Comparison of ENCODE assay signal across 19 cellular contexts in the genomic region with DNA sequence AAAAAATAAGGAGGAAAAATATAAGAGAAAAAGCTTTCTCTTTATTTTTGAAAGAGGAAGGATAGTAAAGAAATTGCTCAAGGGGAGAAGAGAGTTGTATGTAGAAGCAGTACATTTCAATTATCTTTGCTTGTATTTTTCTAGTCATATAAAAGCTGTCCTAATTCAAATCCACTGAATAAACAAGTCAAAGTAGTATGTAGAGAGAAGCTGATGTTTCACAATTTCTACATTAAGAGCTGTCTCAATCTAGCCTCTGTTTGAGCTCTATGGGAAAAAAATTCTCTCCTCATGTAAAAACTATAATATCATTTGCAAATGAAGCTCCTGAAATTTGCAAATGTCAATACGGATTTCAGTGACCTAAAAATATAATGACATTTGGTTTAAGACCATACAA. TPM values are rescaled to one million over a fixed set of nuclear protein-coding genes. Genes with fewer than 3 reads are reported as not detected.
DNase-seq lines count a peak whose midpoint lies in the region; ATAC-seq and TF ChIP-seq lines count a peak whose summit lies in the region.
"Had no signal": no experiment of that assay in that cellular context is flagged by ENCODE, and none has a peak within 500 bp of the region (broad histone marks: within the 10 kb centered on the region; RNA-seq: fewer than 3 reads in every experiment).

No MANE protein-coding gene starts in this region.

- peak overlapping the region; percentile 72; the same call in 1 of the 2 replicates for H3K27ac ChIP-seq in GM23338 (ENCODE audit: low read depth)
- H3K27ac ChIP-seq in mesodermal cell (ENCODE audit: low read depth, low read length, severe bottlenecking), result peak overlapping the region; percentile 29
- no peak overlapping the region for H3K27ac ChIP-seq in testis
- H3K27ac ChIP-seq: PC-9, RWPE1 had no signal

- H3K4me1 Mint-ChIP-seq in GM23338, result peaks cover 43% of the 10 kb centered on the region
- peaks cover 59% of the 10 kb centered on the region for H3K4me1 Mint-ChIP-seq in WTC11

- no peak overlapping the region for H2AFZ ChIP-seq in GM23338
- H2AFZ ChIP-seq: PC-9 had no signal

- peak overlapping the region; percentile 50; the same call in 1 of the 2 replicates for H3K4me2 ChIP-seq in GM23338
- H3K4me2 ChIP-seq: PC-9 had no signal

- no peaks in the 10 kb centered on the region for H3K9me3 ChIP-seq in mesodermal cell (ENCODE audit: control insufficient read depth, low read length)
- H3K9me3 ChIP-seq in testis, result no peaks in the 10 kb centered on the region
- H3K9me3 ChIP-seq: HAP-1 had no signal

- H3K27me3 Mint-ChIP-seq in GM23338 (ENCODE audit: insufficient read depth, low read depth, poor library complexity), result peaks cover 2% of the 10 kb centered on the region
- H3K27me3 Mint-ChIP-seq in WTC11 (ENCODE audit: low read depth), result no peaks in the 10 kb centered on the region

- no peaks in the 10 kb centered on the region for H3K36me3 ChIP-seq in GM23338 (ENCODE audit: insufficient read depth)
- no peaks in the 10 kb centered on the region for H3K36me3 ChIP-seq in mesodermal cell (ENCODE audit: control insufficient read depth, insufficient read depth, low read length)
- H3K36me3 ChIP-seq in testis (ENCODE audit: low read depth, missing control alignments), result no peaks in the 10 kb centered on the region
- H3K36me3 ChIP-seq: HAP-1 had no signal

- H3K36me3 Mint-ChIP-seq in GM23338 (ENCODE audit: low read depth) (peaks cover 4% of the 10 kb centered on the region; the same call in 2 of the 3 replicates), WTC11 (peaks cover 7% of the 10 kb centered on the region)
- H3K36me3 Mint-ChIP-seq: CD8-positive, alpha-beta memory T cell had no signal

- POLR2A ChIA-PET in WTC11 (lab: Charles Lee), result no interaction called here

- DNase-seq in GM23338 (ENCODE audit: low spot score), result no peak
- no peak for DNase-seq in WTC11 (ENCODE audit: low spot score)
- peak; percentile 12 for DNase-seq in fibroblast of gingiva (ENCODE audit: low read depth)
- DNase-seq in testis, result no peak
- DNase-seq: C1 segment of cervical spinal cord; CD8-positive, alpha-beta memory T cell; DMS79 treated with DMSO at 0.1 percent for 48 hours; KG1; MV-4-11; NCI-H187; NCI-H226; NCI-H524; PC-9; SIG-M5 had no signal

- no peak for ATAC-seq in GM23338
- no peak for ATAC-seq in WTC11
- no peak for ATAC-seq in GM18502 (IDR thresholded peaks at IDR 0.05; ENCODE audit: poor library complexity, unreplicated experiment)
- ATAC-seq in GM18909 (IDR thresholded peaks at IDR 0.05; ENCODE audit: poor library complexity, unreplicated experiment), result no peak

- TF ChIP-seq CTCF in GM23338 (conservative IDR thresholded peaks at IDR 0.05; ENCODE audit: low read depth in 2 of 2), result no peak
- no peak for TF ChIP-seq CTCF in WTC11 (IDR thresholded peaks at IDR 0.05)
- no peak for TF ChIP-seq CTCF in testis (IDR thresholded peaks at IDR 0.05)

- no peak for TF ChIP-seq POLR2A in testis (IDR thresholded peaks at IDR 0.05)

- H3K79me2 ChIP-seq in GM23338 (replicated peaks; ENCODE audit: insufficient read depth), result peaks cover 49% of the 10 kb centered on the region

- no peak overlapping the region for H3K4me3 Mint-ChIP-seq in GM23338
- H3K4me3 Mint-ChIP-seq in WTC11, result peak overlapping the region; percentile 32
- H3K4me3 Mint-ChIP-seq: CD8-positive, alpha-beta memory T cell had no signal

- intact Hi-C loops in testis (cut with DNase I; ENCODE audit: low total_unique reads), result no loop called here

- H3K9me3 Mint-ChIP-seq in GM23338 (no peaks in the 10 kb centered on the region), WTC11 (peaks cover 9% of the 10 kb centered on the region)

- H4K20me1 ChIP-seq in GM23338 (replicated peaks; ENCODE audit: insufficient read depth), result no peaks in the 10 kb centered on the region

- H3K4me3 ChIP-seq in GM23338 (no peak overlapping the region), mesodermal cell (ENCODE audit: extremely low read depth, insufficient read depth, low read length, poor library complexity, severe bottlenecking) (no peak overlapping the region), testis (no peak overlapping the region)
- H3K4me3 ChIP-seq: HAP-1, PC-9 had no signal

- no peaks in the 10 kb centered on the region for H3K27me3 ChIP-seq in GM23338 (ENCODE audit: insufficient read depth)
- no peaks in the 10 kb centered on the region for H3K27me3 ChIP-seq in testis

- WGBS in mesodermal cell (ENCODE audit: insufficient coverage in 2 of 2), 2 experiments, result no CpG with 5 or more reads among the region's 1 CpG
- WGBS in testis, 2 donors, result 72 to 83% methylated on average over 1 of the region's 1 CpG

- no peaks in the 10 kb centered on the region for H3K9me2 ChIP-seq in GM23338 (ENCODE audit: insufficient read depth)

- H3K27ac Mint-ChIP-seq in GM23338 (peak overlapping the region; percentile 30; the same call in 1 of the 2 replicates), WTC11 (peak overlapping the region; percentile 44)
- H3K27ac Mint-ChIP-seq: CD8-positive, alpha-beta memory T cell had no signal

- H3K4me1 ChIP-seq in GM23338 (ENCODE audit: insufficient read depth) (peaks cover 20% of the 10 kb centered on the region), mesodermal cell (ENCODE audit: control insufficient read depth, insufficient read depth, low read length, poor library complexity, severe bottlenecking) (peaks cover 18% of the 10 kb centered on the region), testis (no peaks in the 10 kb centered on the region)

- H3F3A ChIP-seq in GM23338 (replicated peaks; ENCODE audit: low read depth), result no peaks in the 10 kb centered on the region

- CTCF ChIA-PET in WTC11 (lab: Charles Lee), result interaction anchor here (1.1 kb wide), 1 partner anchor 8 kb away, joined by 4 read pairs; no protein-coding TSS in a partner anchor

TF ChIP-seq in GM23338, 12 proteins besides CTCF, POLR2A, EP300 and RAD21 (continues in another document):
- TF ChIP-seq ETS1 (IDR thresholded peaks at IDR 0.05) (no peak), CREB1 (CRISPR knock-in tag; IDR thresholded peaks at IDR 0.05; ENCODE audit: low read depth) (no peak)

TF ChIP-seq in WTC11, 78 proteins besides CTCF, POLR2A, EP300 and RAD21 (continues in another document):
- no peak for TF ChIP-seq FOXK1 (CRISPR knock-in tag; IDR thresholded peaks at IDR 0.05)
- TF ChIP-seq SMAD3 (CRISPR knock-in tag; IDR thresholded peaks at IDR 0.05; ENCODE audit: borderline replicate concordance), result no peak
- TF ChIP-seq, protein P1, sequence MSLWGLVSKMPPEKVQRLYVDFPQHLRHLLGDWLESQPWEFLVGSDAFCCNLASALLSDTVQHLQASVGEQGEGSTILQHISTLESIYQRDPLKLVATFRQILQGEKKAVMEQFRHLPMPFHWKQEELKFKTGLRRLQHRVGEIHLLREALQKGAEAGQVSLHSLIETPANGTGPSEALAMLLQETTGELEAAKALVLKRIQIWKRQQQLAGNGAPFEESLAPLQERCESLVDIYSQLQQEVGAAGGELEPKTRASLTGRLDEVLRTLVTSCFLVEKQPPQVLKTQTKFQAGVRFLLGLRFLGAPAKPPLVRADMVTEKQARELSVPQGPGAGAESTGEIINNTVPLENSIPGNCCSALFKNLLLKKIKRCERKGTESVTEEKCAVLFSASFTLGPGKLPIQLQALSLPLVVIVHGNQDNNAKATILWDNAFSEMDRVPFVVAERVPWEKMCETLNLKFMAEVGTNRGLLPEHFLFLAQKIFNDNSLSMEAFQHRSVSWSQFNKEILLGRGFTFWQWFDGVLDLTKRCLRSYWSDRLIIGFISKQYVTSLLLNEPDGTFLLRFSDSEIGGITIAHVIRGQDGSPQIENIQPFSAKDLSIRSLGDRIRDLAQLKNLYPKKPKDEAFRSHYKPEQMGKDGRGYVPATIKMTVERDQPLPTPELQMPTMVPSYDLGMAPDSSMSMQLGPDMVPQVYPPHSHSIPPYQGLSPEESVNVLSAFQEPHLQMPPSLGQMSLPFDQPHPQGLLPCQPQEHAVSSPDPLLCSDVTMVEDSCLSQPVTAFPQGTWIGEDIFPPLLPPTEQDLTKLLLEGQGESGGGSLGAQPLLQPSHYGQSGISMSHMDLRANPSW (CRISPR knock-in tag; conservative IDR thresholded peaks at IDR 0.05; ENCODE audit: low read depth), result no peak
- no peak for TF ChIP-seq SMAD4 (CRISPR knock-in tag; IDR thresholded peaks at IDR 0.05)
- TF ChIP-seq NFE2L1 (CRISPR knock-in tag; IDR thresholded peaks at IDR 0.05), result no peak
- TF ChIP-seq CDX4 (CRISPR knock-in tag; IDR thresholded peaks at IDR 0.05; ENCODE audit: borderline replicate concordance), result no peak
- TF ChIP-seq, protein P2, sequence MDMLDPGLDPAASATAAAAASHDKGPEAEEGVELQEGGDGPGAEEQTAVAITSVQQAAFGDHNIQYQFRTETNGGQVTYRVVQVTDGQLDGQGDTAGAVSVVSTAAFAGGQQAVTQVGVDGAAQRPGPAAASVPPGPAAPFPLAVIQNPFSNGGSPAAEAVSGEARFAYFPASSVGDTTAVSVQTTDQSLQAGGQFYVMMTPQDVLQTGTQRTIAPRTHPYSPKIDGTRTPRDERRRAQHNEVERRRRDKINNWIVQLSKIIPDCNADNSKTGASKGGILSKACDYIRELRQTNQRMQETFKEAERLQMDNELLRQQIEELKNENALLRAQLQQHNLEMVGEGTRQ (CRISPR knock-in tag; IDR thresholded peaks at IDR 0.05), result no peak
- TF ChIP-seq NFATC4 (CRISPR knock-in tag; IDR thresholded peaks at IDR 0.05), result no peak
- TF ChIP-seq, protein P3, sequence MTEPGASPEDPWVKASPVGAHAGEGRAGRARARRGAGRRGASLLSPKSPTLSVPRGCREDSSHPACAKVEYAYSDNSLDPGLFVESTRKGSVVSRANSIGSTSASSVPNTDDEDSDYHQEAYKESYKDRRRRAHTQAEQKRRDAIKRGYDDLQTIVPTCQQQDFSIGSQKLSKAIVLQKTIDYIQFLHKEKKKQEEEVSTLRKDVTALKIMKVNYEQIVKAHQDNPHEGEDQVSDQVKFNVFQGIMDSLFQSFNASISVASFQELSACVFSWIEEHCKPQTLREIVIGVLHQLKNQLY (CRISPR knock-in tag; IDR thresholded peaks at IDR 0.05), result no peak
- TF ChIP-seq SOX15 (CRISPR knock-in tag; IDR thresholded peaks at IDR 0.05), result no peak
- no peak for TF ChIP-seq CREB1 (CRISPR knock-in tag; IDR thresholded peaks at IDR 0.05)

RNA-seq across cellular contexts. Expression of gene CHM, which starts 52.6 kb away (rescaled TPM):
- 17.9 and 19.1 TPM in 2 replicates for total RNA-seq in GM23338 (2014; rRNA removed; shearing (Covaris generic))
- polyA plus RNA-seq in GM23338 (2016; fragmentation: Nextera tagmentation; extraction: Ambion mirVana), result 19.0 and 20.2 TPM in 2 replicates
- total RNA-seq in WTC11 (2021), result 13.0 to 18.1 TPM (median 16.9 TPM) in 3 replicates
- 18.7 TPM for polyA plus RNA-seq in mesodermal cell (2013, experiment 1 of 2)
- 18.6 TPM for polyA plus RNA-seq in mesodermal cell (2013, experiment 2 of 2)
- 10 to 100 TPM; 19.0 to 21.9 TPM for total RNA-seq in testis
- 7.0 TPM for polyA plus RNA-seq in testis (ENCODE audit: insufficient read depth, low read depth, low replicate concordance)

Comparison
In these comparisons a context has a peak if more than half of its experiments do, and no peak if none do; other contexts are left out.
1. H3K27ac ChIP-seq: peak in GM23338 (single experiment) and mesodermal cell (single experiment); none in testis (0 of 2).